8 cellular contexts compared by ENCODE assay signal in the genomic region with DNA sequence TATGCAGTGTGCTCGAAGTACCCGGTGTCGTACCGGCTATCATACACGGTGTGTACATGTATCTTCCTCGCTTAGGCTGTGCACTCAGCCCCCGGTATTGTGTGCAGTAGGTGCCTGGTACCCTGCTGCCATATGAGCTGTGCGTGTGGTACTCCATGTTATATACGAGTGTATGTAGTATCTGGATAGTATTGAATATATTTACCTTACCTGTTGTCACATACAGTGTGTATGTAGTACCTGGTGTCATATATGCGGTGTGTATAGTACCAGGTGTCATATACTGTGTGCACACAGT. TPM values are rescaled to one million over a fixed set of nuclear protein-coding genes. Genes with fewer than 3 reads are reported as not detected.
A peak's percentile ranks its signal among the peaks of the same experiment; 100 is the strongest.
DNase-seq lines count a peak whose midpoint lies in the region; TF ChIP-seq lines count a peak whose summit lies in the region.

No MANE protein-coding gene starts in this region.

- peaks cover 29% of the 10 kb centered on the region for H3F3A ChIP-seq in GM23248 (ENCODE audit: insufficient read depth)

- DNase-seq in BE2C: no peak
- DNase-seq in GM23248: no peak
- no peak for DNase-seq in SJSA1 (ENCODE audit: low read depth in 1 of 2, low spot score in 2 of 2)
- DNase-seq in fibroblast of villous mesenchyme (ENCODE audit: low read depth): no peak
- DNase-seq in retinal pigment epithelial cell (ENCODE audit: low read depth): no peak
- no peak for DNase-seq in activated gamma-delta T cell treated with Interleukin-2 at 50 U/mL for 16 hours
- no peak for DNase-seq in GM10248 (ENCODE audit: extremely low spot score)
- no peak for DNase-seq in GF-D8 (lab: John Stamatoyannopoulos, UW)

- CTCF ChIA-PET in GM10248 (lab: Yijun Ruan, JAX): interaction anchor here (1.2 to 1.6 kb wide), 2 partner anchors 11 to 61 kb away, joined by 3 read pairs; no protein-coding TSS in a partner anchor

- H3K27ac ChIP-seq in GM23248: peak overlapping the region; percentile 73
- H3K27ac ChIP-seq in SJSA1: no peak overlapping the region

- in situ Hi-C loops in GM23248 (cut with MboI): no loop called here

- 8% methylated on average over 10 of the region's 10 CpGs for WGBS in GM23248 (ENCODE audit: low coverage in 1 of 2, low lambda C conversion rate in 2 of 2, missing lambda C conversion rate in 2 of 2), 2 experiments

- H2AFZ ChIP-seq in GM23248: peak overlapping the region; percentile 62

- H3K79me2 ChIP-seq in GM23248 (ENCODE audit: insufficient read depth): peaks cover 63% of the 10 kb centered on the region

- H3K4me1 ChIP-seq in BE2C (no peaks in the 10 kb centered on the region; the same call in 1 of the 2 replicates), GM23248 (ENCODE audit: insufficient read depth) (peaks cover 42% of the 10 kb centered on the region), SJSA1 (replicated peaks) (peaks cover 34% of the 10 kb centered on the region)

- TF ChIP-seq CTCF in BE2C (IDR thresholded peaks at IDR 0.05; ENCODE audit: low read depth, low read length): no peak
- TF ChIP-seq CTCF in fibroblast of villous mesenchyme (IDR thresholded peaks at IDR 0.05; ENCODE audit: insufficient read depth, low read depth, low read length): no peak
- TF ChIP-seq CTCF in retinal pigment epithelial cell (conservative IDR thresholded peaks at IDR 0.05; ENCODE audit: low read depth, low read length): no peak
- no peak for TF ChIP-seq CTCF in GM10248 (IDR thresholded peaks at IDR 0.05; ENCODE audit: control extremely low read depth, extremely low read depth, low read depth, missing control alignments)

- H3K36me3 ChIP-seq in BE2C: no peaks in the 10 kb centered on the region
- no peaks in the 10 kb centered on the region for H3K36me3 ChIP-seq in GM23248 (ENCODE audit: low read depth)
- H3K36me3 ChIP-seq in SJSA1: peaks cover 9% of the 10 kb centered on the region

- peak overlapping the region; percentile 90 for H3K9ac ChIP-seq in GM23248

- no peaks in the 10 kb centered on the region for H3K9me2 ChIP-seq in GM23248 (ENCODE audit: insufficient read depth)

- no peaks in the 10 kb centered on the region for H3K27me3 ChIP-seq in BE2C
- no peaks in the 10 kb centered on the region for H3K27me3 ChIP-seq in GM23248 (replicated peaks; ENCODE audit: insufficient read depth)
- H3K27me3 ChIP-seq in SJSA1 (replicated peaks): no peaks in the 10 kb centered on the region

- peak overlapping the region; percentile 84 for H3K4me2 ChIP-seq in GM23248 (ENCODE audit: unreplicated experiment)

- peaks cover 29% of the 10 kb centered on the region; the same call in 1 of the 2 replicates for H4K20me1 ChIP-seq in GM23248 (ENCODE audit: insufficient read depth)

- POLR2A ChIA-PET in GM10248 (lab: Yijun Ruan, JAX): no interaction called here

- H3K9me3 ChIP-seq in BE2C (no peaks in the 10 kb centered on the region), GM23248 (ENCODE audit: low read depth) (no peaks in the 10 kb centered on the region), SJSA1 (replicated peaks) (no peaks in the 10 kb centered on the region)

- H3K4me3 ChIP-seq in BE2C (ENCODE audit: low read depth, low read length) (peak overlapping the region; percentile 72), GM23248 (peak overlapping the region; percentile 80), SJSA1 (peak overlapping the region; percentile 95), fibroblast of villous mesenchyme (ENCODE audit: low read depth, low read length) (peak overlapping the region; percentile 67), retinal pigment epithelial cell (ENCODE audit: low read length) (peak overlapping the region; percentile 83)

RNA-seq across cellular contexts. Expression of a gene that starts 1.2 kb away (rescaled TPM):
- polyA plus RNA-seq in BE2C (2012; ENCODE audit: insufficient read depth, insufficient read length, low read depth): 30.0 TPM
- total RNA-seq in GM23248 (2014; rRNA removed; shearing (Covaris generic)): 63.4 and 66.0 TPM in 2 replicates
- 47.1 and 47.9 TPM in 2 replicates for polyA plus RNA-seq in GM23248 (2016; fragmentation: Nextera tagmentation; extraction: Ambion mirVana)
- 71.5 and 88.5 TPM in 2 replicates for total RNA-seq in SJSA1 (2014; rRNA removed; shearing (Covaris generic))
- total RNA-seq in fibroblast of villous mesenchyme: 46.4 and 53.5 TPM in 2 replicates
